In the genomic region with DNA sequence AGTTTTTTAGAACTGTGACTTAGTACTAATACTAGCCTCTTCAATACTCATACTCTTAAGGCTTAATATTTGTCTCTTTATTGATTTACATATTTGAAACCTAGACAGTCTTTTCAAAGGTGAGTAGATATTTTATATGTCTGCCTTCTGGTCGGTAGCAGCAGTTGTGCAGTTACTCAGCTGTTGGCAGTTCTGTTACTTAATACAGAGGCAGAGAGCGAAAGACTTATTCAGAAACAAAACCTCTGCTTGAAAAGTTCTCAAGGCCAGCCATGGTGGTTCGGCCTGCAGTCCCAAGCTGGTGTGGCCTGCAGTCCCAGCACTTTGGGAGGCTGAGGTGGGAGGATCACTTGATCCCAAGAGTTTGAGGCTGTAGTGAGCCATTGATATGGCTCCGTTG, we compare ENCODE assay signal across 15 cellular contexts.
"Had no signal": no experiment of that assay in that cellular context is flagged by ENCODE, and none has a peak within 500 bp of the region (broad histone marks: within the 10 kb centered on the region; RNA-seq: fewer than 3 reads in every experiment).

No MANE protein-coding gene starts in this region.

- H3K36me3 Mint-ChIP-seq: naive B cell had no signal

- ATAC-seq: esophagus mucosa, left lobe of liver had no signal

- H3K27ac ChIP-seq: colonic mucosa, parathyroid adenoma, tibial nerve, vagina had no signal

- DNase-seq: activated CD4-positive, alpha-beta T cell treated with anti-CD3 and anti-CD28 coated beads for 1 hour; activated CD4-positive, alpha-beta T cell treated with anti-CD3 and anti-CD28 coated beads, Interleukin-2, amount 50 U/mL, for 48 hours; activated naive CD4-positive, alpha-beta T cell treated with anti-CD3 and anti-CD28 coated beads, Interleukin-2, amount 50 U/mL, for 16 hours; activated T-cell treated with anti-CD3 and anti-CD28 coated beads, Interleukin-2, amount 50 U/mL, for 1 hour; colonic mucosa; hippocampal formation; naive B cell; stimulated activated CD4-positive, alpha-beta T cell treated with anti-CD3 and anti-CD28 coated beads, Interleukin-2, amount 100 ng/mL, for 48 hours; stimulated activated naive CD4-positive, alpha-beta T cell treated with Interleukin-2 at 50 U/mL for 16 hours had no signal

- H3K27me3 ChIP-seq: adrenal gland, colonic mucosa, tibial nerve, vagina had no signal

- H3K27me3 Mint-ChIP-seq: naive B cell had no signal

- H3K4me1 ChIP-seq: colonic mucosa, parathyroid adenoma had no signal

- H3K9me3 ChIP-seq: adrenal gland, colonic mucosa, tibial nerve, vagina had no signal

- H3K9me3 Mint-ChIP-seq: naive B cell had no signal

- H3K36me3 ChIP-seq: adrenal gland, colonic mucosa, tibial nerve, vagina had no signal

- H3K4me3 ChIP-seq: adrenal gland, colonic mucosa, tibial nerve, vagina had no signal
